In the genomic region with DNA sequence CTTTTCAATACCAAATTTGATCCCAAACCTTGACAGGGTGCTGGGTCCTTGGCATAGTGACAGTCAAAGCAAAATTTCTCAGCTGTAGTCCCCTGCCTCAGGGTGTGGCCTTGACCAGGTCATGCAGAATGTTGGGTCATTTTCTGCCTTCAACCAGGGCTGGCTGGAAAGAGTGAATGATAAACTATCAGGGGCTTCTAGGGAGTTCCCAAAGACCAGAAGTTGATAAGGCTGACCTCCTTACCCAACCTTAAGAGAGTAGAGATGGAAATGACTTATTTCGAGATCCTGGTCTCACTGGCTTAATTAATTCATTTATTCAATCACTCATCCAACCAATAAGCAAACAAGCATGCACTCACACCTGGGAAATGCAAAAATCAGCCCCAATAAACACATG, we compare ENCODE assay signal across 23 cellular contexts.
"Had no signal": no experiment of that assay in that cellular context is flagged by ENCODE, and none has a peak within 500 bp of the region (broad histone marks: within the 10 kb centered on the region; RNA-seq: fewer than 3 reads in every experiment).

No MANE protein-coding gene starts in this region.

- DNase-seq: dermis blood vessel endothelial cell; effector memory CD8-positive, alpha-beta T cell; erythroblast; esophagus squamous epithelium; foreskin melanocyte; glutamatergic neuron; heart right ventricle; hippocampal formation; left cardiac atrium; left lung; mesenchymal stem cell; mucosa of descending colon; naive B cell; pancreas; right lobe of liver; small intestine; stimulated activated CD4-positive, alpha-beta T cell treated with anti-CD3 and anti-CD28 coated beads, Interleukin-15, amount 100 ng/mL, for 24 hours; stimulated activated CD4-positive, alpha-beta T cell treated with anti-CD3 and anti-CD28 coated beads, Interleukin-2, amount 100 ng/mL, for 48 hours; stimulated activated naive B cell treated with anti-CD40 and anti-IgM and Interleukin-4, amounts not matched to agents 10 μg/mL and 1 μg/mL and 100 μg/mL, for 72 hours; upper lobe of left lung had no signal

- ATAC-seq: effector memory CD8-positive, alpha-beta T cell; heart right ventricle; left cardiac atrium; left lung; mucosa of descending colon; natural killer cell treated with Interleukin-12 subunit alpha and Interleukin-12 subunit beta and Interleukin-15 and Interleukin-18, amount 100 ng/mL, for 72 hours; pancreas; right lobe of liver; stimulated activated naive B cell treated with anti-CD40 and anti-IgM and Interleukin-4, amounts not matched to agents 10 μg/mL and 1 μg/mL and 100 μg/mL, for 72 hours had no signal

- H3K4me3 ChIP-seq: esophagus squamous epithelium, heart right ventricle, left lung, mucosa of descending colon, pancreas, right lobe of liver, thoracic aorta, tibial nerve, upper lobe of left lung had no signal
